In genomic region chr9:27033815-27034403, GRCh38 we compare ENCODE assay signal across 8 cellular contexts. TPM values are rescaled to one million over a fixed set of nuclear protein-coding genes. Genes with fewer than 3 reads are reported as not detected.
A peak's percentile ranks its signal among the peaks of the same experiment; 100 is the strongest.
DNase-seq lines count a peak whose midpoint lies in the region; ATAC-seq and TF ChIP-seq lines count a peak whose summit lies in the region.

No MANE protein-coding gene starts in this region.

- no peak overlapping the region for H4K5ac ChIP-seq in H9 (ENCODE audit: insufficient read length, low read depth, low read length)

- H3K36me3 ChIP-seq in mammary epithelial cell (ENCODE audit: insufficient read depth, low read length): no peaks in the 10 kb centered on the region

- BruUV-seq in mammary epithelial cell (replicated peaks; lab: Mats Ljungman, UMichigan): no TSS peak

- H3K27me3 ChIP-seq in H9 (ENCODE audit: insufficient read depth, low read length) (no peaks in the 10 kb centered on the region), mammary epithelial cell (ENCODE audit: insufficient read depth, low read length) (no peaks in the 10 kb centered on the region)

- H4K20me1 ChIP-seq in H9 (ENCODE audit: control insufficient read depth, insufficient read depth, insufficient read length): no peaks in the 10 kb centered on the region
- H4K20me1 ChIP-seq in mammary epithelial cell (ENCODE audit: insufficient read depth, low read length): no peaks in the 10 kb centered on the region

- H2BK12ac ChIP-seq in H9 (ENCODE audit: insufficient read length, low read depth, low read length): no peak overlapping the region

- CTCF ChIA-PET in mammary epithelial cell (lab: Charles Lee; ENCODE audit: low non-redundant PET): no interaction called here

- in situ Hi-C loops in mammary epithelial cell (cut with MboI; ENCODE audit: low sequenced_read_pairs in 2 of 2): loop anchor here (5.0 to 10.0 kb wide), 3 partner anchors 161 to 243 kb away; no protein-coding TSS in a partner anchor

- H3K4me1 Mint-ChIP-seq in H9 (0 out of 4 replicates have a peak, but pooled peaks cover 0 to 3% of the 10 kb centered on the region in 2 experiments), T-helper 17 cell (no peaks in the 10 kb centered on the region)

- no peak overlapping the region for H3K56ac ChIP-seq in H9 (ENCODE audit: insufficient read length, low read depth, low read length)

- no peak overlapping the region for H2BK5ac ChIP-seq in H9 (ENCODE audit: insufficient read length, low read length)

- no peaks in the 10 kb centered on the region for H3K9me3 Mint-ChIP-seq in H9

- no peak overlapping the region for H3K4ac ChIP-seq in H9 (ENCODE audit: low read depth, low read length)

- intact Hi-C loops in mammary epithelial cell (cut with micrococcal nuclease): loop anchor here (1.0 to 5.0 kb wide), 3 partner anchors 164 to 513 kb away; no protein-coding TSS in a partner anchor

- no peak overlapping the region for H3T11ph ChIP-seq in H9 (ENCODE audit: low read length)

- no peak overlapping the region for H2BK20ac ChIP-seq in H9 (ENCODE audit: low read depth, low read length, poor library complexity, severe bottlenecking)

- no peak overlapping the region for H4K8ac ChIP-seq in H9 (replicated peaks; ENCODE audit: insufficient read length, low read depth, low read length)

- H2BK120ac ChIP-seq in H9 (ENCODE audit: low read depth, low read length, poor library complexity, severe bottlenecking): no peak overlapping the region

- peak; percentile 48 for ATAC-seq in T-helper 17 cell

- H3K27ac Mint-ChIP-seq in H9: no peak overlapping the region
- H3K27ac Mint-ChIP-seq in T-helper 17 cell: no peak overlapping the region

- WGBS in H9 (ENCODE audit: extremely low coverage, insufficient read length, low lambda C conversion rate): no CpG with 5 or more reads among the region's 4 CpGs
- WGBS in mammary epithelial cell (ENCODE audit: low coverage, missing lambda C conversion rate): 11% methylated on average over 4 of the region's 4 CpGs

- no peak overlapping the region for H3K18ac ChIP-seq in H9 (ENCODE audit: insufficient read length, low read depth, low read length)

- H3K79me2 ChIP-seq in H9 (ENCODE audit: insufficient read depth, low read length): no peaks in the 10 kb centered on the region
- H3K79me2 ChIP-seq in mammary epithelial cell (ENCODE audit: insufficient read depth, low read length): no peaks in the 10 kb centered on the region

- H2AK5ac ChIP-seq in H9 (ENCODE audit: insufficient read length, low read length): no peak overlapping the region

- H3K27me3 Mint-ChIP-seq in H9 (ENCODE audit: low read depth) (no peaks in the 10 kb centered on the region), T-helper 17 cell (no peaks in the 10 kb centered on the region)

- DNase-seq in activated CD4-positive, alpha-beta T cell treated with anti-CD3 and anti-CD28 coated beads for 24 hours (ENCODE audit: low read depth in 2 of 2): peak; percentile 29 to 41
- DNase-seq in activated CD4-positive, alpha-beta T cell treated with anti-CD3 and anti-CD28 coated beads for 1 hour: no peak
- no peak for DNase-seq in H9
- DNase-seq in LoVo (ENCODE audit: low spot score): peak; percentile 48
- peak in 1 of 3 donors; percentile 21 for DNase-seq in T-helper 17 cell
- peak; percentile 41 for DNase-seq in mammary epithelial cell
- peak; percentile 7 for DNase-seq in kidney glomerular epithelial cell (lab: John Stamatoyannopoulos, UW)
- peak; percentile 10 to 26 (median 19) for DNase-seq in stimulated activated CD4-positive, alpha-beta T cell treated with anti-CD3 and anti-CD28 coated beads, TNF-alpha, amount 100 ng/mL, for 24 hours (ENCODE audit: low read depth in 3 of 3)

- H3K79me1 ChIP-seq in H9 (ENCODE audit: insufficient read depth, low read depth, low read length, poor library complexity, severe bottlenecking): no peaks in the 10 kb centered on the region

- no peak overlapping the region for H3K4me3 Mint-ChIP-seq in H9
- H3K4me3 Mint-ChIP-seq in T-helper 17 cell: no peak overlapping the region

- H3K9ac ChIP-seq in H9 (ENCODE audit: extremely low read depth, insufficient read length, low read length) (no peak overlapping the region), mammary epithelial cell (ENCODE audit: insufficient read depth, low read length) (no peak overlapping the region)

- H3K27ac ChIP-seq in H9 (ENCODE audit: insufficient read length, low read depth, low read length) (no peak overlapping the region), mammary epithelial cell (ENCODE audit: insufficient read depth, low read depth, low read length) (no peak overlapping the region)

- H2AFZ ChIP-seq in H9 (ENCODE audit: low read length) (no peak overlapping the region), mammary epithelial cell (ENCODE audit: low read depth, low read length) (no peak overlapping the region)

- H3K9me3 ChIP-seq in H9 (ENCODE audit: control insufficient read depth, low read depth, low read length): no peaks in the 10 kb centered on the region
- no peaks in the 10 kb centered on the region for H3K9me3 ChIP-seq in T-helper 17 cell (ENCODE audit: control insufficient read depth, low read length, poor library complexity, severe bottlenecking)
- H3K9me3 ChIP-seq in mammary epithelial cell (replicated peaks; ENCODE audit: insufficient read depth, low read length): no peaks in the 10 kb centered on the region

- H3K14ac ChIP-seq in H9 (ENCODE audit: insufficient read depth, low read length): no peak overlapping the region

- peak; percentile 82 for TF ChIP-seq CTCF in H9 (conservative IDR thresholded peaks at IDR 0.05)
- peak; percentile 81 to 88 for TF ChIP-seq CTCF in mammary epithelial cell (conservative IDR thresholded peaks at IDR 0.05 in 1 of 2, IDR thresholded peaks at IDR 0.05 in 1 of 2; ENCODE audit: extremely low read depth in 1 of 2, insufficient read depth in 1 of 2, low read depth in 1 of 2, low read length in 2 of 2)

- H3K4me3 ChIP-seq in mammary epithelial cell (replicated peaks in 1 of 3; ENCODE audit: insufficient read depth in 1 of 3, low read depth in 2 of 3, low read length in 3 of 3): no peak overlapping the region

- H3K36me3 Mint-ChIP-seq in H9 (ENCODE audit: insufficient read depth in 1 of 3, low read depth in 3 of 3) (peaks cover 0 to 2% (median 0%) of the 10 kb centered on the region in 3 experiments; a peak in 3 of 7 replicates), T-helper 17 cell (ENCODE audit: low read depth) (peaks cover 4% of the 10 kb centered on the region)

- H2BK15ac ChIP-seq in H9 (ENCODE audit: low read depth, low read length): no peak overlapping the region

- H3K4me1 ChIP-seq in H9 (ENCODE audit: insufficient read depth, low read length) (no peaks in the 10 kb centered on the region), mammary epithelial cell (ENCODE audit: insufficient read depth, low read length) (peaks cover 8% of the 10 kb centered on the region)

- H3K4me2 ChIP-seq in H9 (ENCODE audit: insufficient read depth, insufficient read length, low read length) (no peak overlapping the region), mammary epithelial cell (ENCODE audit: insufficient read depth, low read depth, low read length) (no peak overlapping the region)

- H4K91ac ChIP-seq in H9 (ENCODE audit: insufficient read length, low read depth, low read length): no peak overlapping the region

- dilution Hi-C loops in mammary epithelial cell (cut with HindIII; ENCODE audit: low sequenced_read_pairs): no loop called here

- H3K23me2 ChIP-seq in H9 (ENCODE audit: insufficient read length, low read depth, low read length, poor library complexity, severe bottlenecking): no peaks in the 10 kb centered on the region

- H3K23ac ChIP-seq in H9 (ENCODE audit: insufficient read length, low read depth, low read length): no peak overlapping the region

RNA-seq across cellular contexts. Expression of gene LRRC19, which starts 28.4 kb away (rescaled TPM):
- total RNA-seq in H9 (2021): not detected in 2 replicates
- total RNA-seq in T-helper 17 cell: not detected
- not detected for total RNA-seq in mammary epithelial cell
- polyA plus RNA-seq in mammary epithelial cell: not detected
- polyA minus RNA-seq in mammary epithelial cell: not detected

Comparison
In these comparisons a context has a peak if more than half of its experiments do, and no peak if none do; other contexts are left out.
1. DNase-seq: peak in activated CD4-positive, alpha-beta T cell treated with anti-CD3 and anti-CD28 coated beads for 24 hours (2 of 2), LoVo (single experiment), mammary epithelial cell (single experiment), kidney glomerular epithelial cell (single experiment) and stimulated activated CD4-positive, alpha-beta T cell treated with anti-CD3 and anti-CD28 coated beads, TNF-alpha, amount 100 ng/mL, for 24 hours (3 of 3); none in activated CD4-positive, alpha-beta T cell treated with anti-CD3 and anti-CD28 coated beads for 1 hour (single experiment) and H9 (single experiment).